ENCODE assay signal across 19 cellular contexts in the genomic region with DNA sequence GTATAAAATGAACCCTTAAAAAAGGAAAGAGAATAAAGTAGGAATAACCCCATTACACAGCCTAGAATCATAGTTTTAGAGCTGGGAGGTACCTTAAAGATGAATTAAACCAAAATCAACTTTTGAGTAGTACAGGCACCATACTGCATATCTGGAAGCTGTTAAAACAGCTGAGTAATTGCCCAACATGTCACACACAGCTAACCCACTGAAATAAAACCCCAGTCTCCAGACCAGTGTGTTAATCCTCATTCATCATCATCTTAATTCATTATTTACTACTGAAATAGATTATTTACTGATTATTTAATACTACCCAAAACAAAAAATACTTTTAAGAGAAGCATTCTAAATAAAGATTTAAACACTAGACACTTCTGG. TPM values are rescaled to one million over a fixed set of nuclear protein-coding genes. Genes with fewer than 3 reads are reported as not detected.
DNase-seq lines count a peak whose midpoint lies in the region; ATAC-seq and TF ChIP-seq lines count a peak whose summit lies in the region.
"Had no signal": no experiment of that assay in that cellular context is flagged by ENCODE, and none has a peak within 500 bp of the region (broad histone marks: within the 10 kb centered on the region; RNA-seq: fewer than 3 reads in every experiment).

No MANE protein-coding gene starts in this region.

- H3K4me1 Mint-ChIP-seq in natural killer cell: peaks cover 9 to 20% of the 10 kb centered on the region in 2 donors
- H3K4me1 Mint-ChIP-seq: GM23338 had no signal

- TF ChIP-seq CTCF in natural killer cell (IDR thresholded peaks at IDR 0.05): no peak

- no peak for DNase-seq in activated CD4-positive, CD25-positive, alpha-beta regulatory T cell (lab: John Stamatoyannopoulos, UW)
- DNase-seq in AML-193 (lab: John Stamatoyannopoulos, UW) (peak; percentile 20 to 21), amniotic epithelial cell (ENCODE audit: low read depth) (peak; percentile 12), natural killer cell (no peak), HuH-7.5 (ENCODE audit: low spot score) (no peak), Right ventricle myocardium superior (no peak), DMS153 (lab: John Stamatoyannopoulos, UW) (no peak)
- DNase-seq: 8988T, NCI-H1417 treated with DMSO at 0.1 percent for 48 hours, NCI-H2029 treated with DMSO at 0.1 percent for 48 hours, NCI-H2171 treated with DMSO at 0.1 percent for 48 hours, NCI-H446 treated with DMSO at 0.1 percent for 48 hours, NCI-H748 treated with DMSO at 0.1 percent for 48 hours, OCI-M1, RPMI8226 had no signal

- peak overlapping the region; percentile 32 to 58 for H3K27ac Mint-ChIP-seq in natural killer cell
- H3K27ac Mint-ChIP-seq: GM23338 had no signal

- ATAC-seq in activated CD4-positive, CD25-positive, alpha-beta regulatory T cell treated with anti-CD3 and anti-CD28 coated beads, Interleukin-2, amount 50 U/mL, for 24 hours: peak; percentile 41 to 48
- ATAC-seq in natural killer cell: no peak
- ATAC-seq in Right ventricle myocardium superior (ENCODE audit: poor library complexity): no peak
- ATAC-seq: GM23338, HCT116, K562 had no signal

- no peaks in the 10 kb centered on the region for H3K9me3 Mint-ChIP-seq in natural killer cell
- H3K9me3 Mint-ChIP-seq: GM23338 had no signal

- intact Hi-C loops in natural killer cell (cut with micrococcal nuclease) (no loop called here), Right ventricle myocardium superior (cut with DNase I) (no loop called here)

- peaks cover 9% of the 10 kb centered on the region for H3K36me3 Mint-ChIP-seq in natural killer cell

- H3K4me3 Mint-ChIP-seq in natural killer cell: no peak overlapping the region
- H3K4me3 Mint-ChIP-seq: GM23338 had no signal

- H3K27me3 Mint-ChIP-seq in natural killer cell (ENCODE audit: low read depth in 2 of 2): no peaks in the 10 kb centered on the region

RNA-seq across cellular contexts. Expression of a gene that starts 52.8 kb away (rescaled TPM):
- total RNA-seq in natural killer cell (1 to 10 TPM; 1.8 to 5.5 (median 3.8) TPM), Right ventricle myocardium superior (0.54 TPM)

Comparison
In these comparisons a context has a peak if more than half of its experiments do, and no peak if none do; other contexts are left out.
1. ATAC-seq: peak in activated CD4-positive, CD25-positive, alpha-beta regulatory T cell treated with anti-CD3 and anti-CD28 coated beads, Interleukin-2, amount 50 U/mL, for 24 hours (2 of 2); none in natural killer cell (0 of 3) and Right ventricle myocardium superior (single experiment).
2. DNase-seq: peak in AML-193 (2 of 2) and amniotic epithelial cell (single experiment); none in activated CD4-positive, CD25-positive, alpha-beta regulatory T cell (0 of 4), natural killer cell (single experiment), HuH-7.5 (single experiment), Right ventricle myocardium superior (single experiment) and DMS153 (single experiment).